ENCODE assay signal across 8 cellular contexts in the genomic region with DNA sequence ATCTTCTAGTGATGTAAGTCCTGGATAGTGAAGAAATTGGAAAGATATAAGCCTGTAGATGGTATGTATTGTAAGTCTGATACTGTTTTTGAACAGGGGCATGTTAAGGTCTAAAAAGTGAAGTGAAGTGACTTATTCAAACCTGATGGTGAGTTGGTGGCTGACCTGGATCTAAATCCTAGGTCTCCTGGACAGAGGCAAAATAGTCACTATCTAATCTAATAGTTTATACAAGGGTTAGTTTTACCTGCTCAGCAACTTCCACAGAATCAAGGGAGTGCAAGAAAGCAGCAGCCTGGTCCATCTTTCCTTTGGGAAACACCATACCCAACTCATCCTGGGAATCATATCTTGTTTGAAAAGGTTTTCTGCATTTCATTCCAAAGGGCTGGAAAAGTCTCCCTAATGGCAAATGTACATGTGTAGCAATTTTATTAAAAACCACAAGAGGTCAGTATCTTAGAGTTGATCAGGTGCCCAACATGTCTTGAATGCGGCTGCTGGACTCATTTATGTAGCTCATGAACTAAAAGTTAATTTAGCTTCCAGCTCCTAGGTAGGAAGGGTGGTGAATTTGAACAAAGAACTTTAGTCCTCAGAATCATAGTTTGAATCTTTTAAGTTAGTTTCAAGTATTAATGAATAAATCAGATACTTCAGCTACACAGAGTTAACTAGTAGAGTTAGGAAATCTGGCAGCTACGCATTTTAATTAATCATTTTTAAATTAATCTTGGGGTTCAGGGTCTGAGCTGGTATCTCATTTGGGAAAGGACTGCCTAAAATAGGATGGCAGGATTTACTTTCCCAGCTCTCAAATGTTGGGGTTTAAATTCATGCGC. TPM values are rescaled to one million over a fixed set of nuclear protein-coding genes. Genes with fewer than 3 reads are reported as not detected.
DNase-seq lines count a peak whose midpoint lies in the region; ATAC-seq and TF ChIP-seq lines count a peak whose summit lies in the region.

No MANE protein-coding gene starts in this region.

- H3K4me1 ChIP-seq in tibial nerve: no peaks in the 10 kb centered on the region

- no peak overlapping the region for H3K4me3 ChIP-seq in tibial nerve

- peaks cover 0 to 73% (median 2%) of the 10 kb centered on the region in 3 donors for H3K36me3 ChIP-seq in tibial nerve

- H3K4me3 Mint-ChIP-seq in T-cell: no peak overlapping the region

- H3K9me3 ChIP-seq in tibial nerve: no peaks in the 10 kb centered on the region

- TF ChIP-seq EP300 in tibial nerve (IDR thresholded peaks at IDR 0.05): no peak

- peaks cover 67% of the 10 kb centered on the region for H3K36me3 Mint-ChIP-seq in T-cell

- H3K4me1 Mint-ChIP-seq in T-cell: no peaks in the 10 kb centered on the region

- no peaks in the 10 kb centered on the region for H3K27me3 ChIP-seq in tibial nerve

- no peak for TF ChIP-seq POLR2A in tibial nerve (IDR thresholded peaks at IDR 0.05)
- no peak for TF ChIP-seq POLR2A in GM18505 (IDR thresholded peaks at IDR 0.05; ENCODE audit: borderline replicate concordance, extremely low read depth, insufficient read depth, insufficient read length)

- WGBS in tibial nerve, 2 donors: 68 to 73% methylated on average over 3 of the region's 3 CpGs

- no peak overlapping the region for H3K27ac Mint-ChIP-seq in T-cell

- ATAC-seq in T-cell (replicated peaks in 1 of 4) (no peak), HG03135 (IDR thresholded peaks at IDR 0.05; ENCODE audit: unreplicated experiment) (no peak), GM18505 (IDR thresholded peaks at IDR 0.05; ENCODE audit: unreplicated experiment) (no peak)

- peak; percentile 34 to 49 (median 45) for TF ChIP-seq CTCF in tibial nerve (IDR thresholded peaks at IDR 0.05)

- CTCF ChIA-PET in T-cell (lab: Charles Lee): no interaction called here

- peak; percentile 44 for DNase-seq in GM03348 (ENCODE audit: low spot score)
- peak; percentile 49 for DNase-seq in M059J (ENCODE audit: low read depth)
- DNase-seq in amniotic stem cell (lab: John Stamatoyannopoulos, UW): peak; percentile 14
- DNase-seq in hepatic stellate cell (ENCODE audit: low spot score): peak; percentile 19
- no peak for DNase-seq in tibial nerve (ENCODE audit: low spot score in 2 of 2)
- DNase-seq in T-cell: no peak

- H3K27me3 Mint-ChIP-seq in T-cell: no peaks in the 10 kb centered on the region

- no peak overlapping the region for H3K27ac ChIP-seq in tibial nerve

- POLR2A ChIA-PET in T-cell (lab: Charles Lee): no interaction called here

- H3K9me3 Mint-ChIP-seq in T-cell: no peaks in the 10 kb centered on the region

RNA-seq across cellular contexts. Expression of a gene that starts 26.0 kb away (rescaled TPM):
- 62.7 and 63.6 TPM in 2 replicates for total RNA-seq in M059J (2014; rRNA removed; shearing (Covaris generic))
- total RNA-seq in tibial nerve (10 to 100 TPM; 12.0 to 20.1 (median 14.7) TPM), T-cell (10 to 100 TPM; 12.8 to 26.0 (median 19.6) TPM)

RNA-seq across cellular contexts. Expression of a gene that starts 26.2 kb away (rescaled TPM):
- total RNA-seq in M059J (2014; rRNA removed; shearing (Covaris generic)): 7.2 and 10.3 TPM in 2 replicates
- total RNA-seq in tibial nerve (10 to 100 TPM in 3 of 4 donors, 1 to 10 TPM in 1; 9.0 to 29.7 (median 15.6) TPM), T-cell (10 to 100 TPM in 3 of 5 donors, 1 to 10 TPM in 2; 6.3 to 13.7 (median 10.8) TPM)

Comparison
In these comparisons a context has a peak if more than half of its experiments do, and no peak if none do; other contexts are left out.
1. DNase-seq: peak in GM03348 (single experiment), M059J (single experiment), amniotic stem cell (single experiment) and hepatic stellate cell (single experiment); none in tibial nerve (0 of 2) and T-cell (0 of 34).